ENCODE assay signal across 1 cellular context in the genomic region with DNA sequence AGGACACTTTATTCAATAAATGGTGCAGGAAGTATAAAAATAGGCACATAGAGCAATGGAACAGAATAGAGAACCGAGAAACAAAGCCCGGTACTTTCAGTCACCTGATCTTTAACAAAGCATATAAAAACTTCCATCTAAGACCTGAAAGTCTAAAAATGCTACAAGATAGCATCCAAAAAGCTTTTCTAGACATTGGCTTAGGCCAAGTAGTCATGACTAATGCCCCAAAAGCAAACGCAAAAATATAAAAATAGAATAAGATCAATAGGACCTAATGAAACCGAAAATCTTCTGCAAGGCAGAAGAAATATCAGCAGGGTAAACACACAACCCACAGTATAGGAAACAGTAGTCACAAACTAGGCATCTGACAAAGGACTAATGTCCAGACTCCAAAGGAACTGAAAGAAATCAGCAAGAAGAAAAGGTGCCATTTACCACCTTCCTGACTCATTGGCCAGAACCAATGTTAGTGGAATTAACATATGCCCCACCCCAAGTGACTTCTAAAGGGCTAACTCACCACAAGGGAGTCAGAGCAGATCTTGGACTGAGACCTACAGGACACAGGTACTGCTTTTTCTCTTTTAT.
TF ChIP-seq lines count a peak whose summit lies in the region.

No MANE protein-coding gene starts in this region.

TF ChIP-seq in WTC11, 78 proteins besides CTCF, POLR2A, EP300 and RAD21 (continued from another document):
- TF ChIP-seq, protein P1, sequence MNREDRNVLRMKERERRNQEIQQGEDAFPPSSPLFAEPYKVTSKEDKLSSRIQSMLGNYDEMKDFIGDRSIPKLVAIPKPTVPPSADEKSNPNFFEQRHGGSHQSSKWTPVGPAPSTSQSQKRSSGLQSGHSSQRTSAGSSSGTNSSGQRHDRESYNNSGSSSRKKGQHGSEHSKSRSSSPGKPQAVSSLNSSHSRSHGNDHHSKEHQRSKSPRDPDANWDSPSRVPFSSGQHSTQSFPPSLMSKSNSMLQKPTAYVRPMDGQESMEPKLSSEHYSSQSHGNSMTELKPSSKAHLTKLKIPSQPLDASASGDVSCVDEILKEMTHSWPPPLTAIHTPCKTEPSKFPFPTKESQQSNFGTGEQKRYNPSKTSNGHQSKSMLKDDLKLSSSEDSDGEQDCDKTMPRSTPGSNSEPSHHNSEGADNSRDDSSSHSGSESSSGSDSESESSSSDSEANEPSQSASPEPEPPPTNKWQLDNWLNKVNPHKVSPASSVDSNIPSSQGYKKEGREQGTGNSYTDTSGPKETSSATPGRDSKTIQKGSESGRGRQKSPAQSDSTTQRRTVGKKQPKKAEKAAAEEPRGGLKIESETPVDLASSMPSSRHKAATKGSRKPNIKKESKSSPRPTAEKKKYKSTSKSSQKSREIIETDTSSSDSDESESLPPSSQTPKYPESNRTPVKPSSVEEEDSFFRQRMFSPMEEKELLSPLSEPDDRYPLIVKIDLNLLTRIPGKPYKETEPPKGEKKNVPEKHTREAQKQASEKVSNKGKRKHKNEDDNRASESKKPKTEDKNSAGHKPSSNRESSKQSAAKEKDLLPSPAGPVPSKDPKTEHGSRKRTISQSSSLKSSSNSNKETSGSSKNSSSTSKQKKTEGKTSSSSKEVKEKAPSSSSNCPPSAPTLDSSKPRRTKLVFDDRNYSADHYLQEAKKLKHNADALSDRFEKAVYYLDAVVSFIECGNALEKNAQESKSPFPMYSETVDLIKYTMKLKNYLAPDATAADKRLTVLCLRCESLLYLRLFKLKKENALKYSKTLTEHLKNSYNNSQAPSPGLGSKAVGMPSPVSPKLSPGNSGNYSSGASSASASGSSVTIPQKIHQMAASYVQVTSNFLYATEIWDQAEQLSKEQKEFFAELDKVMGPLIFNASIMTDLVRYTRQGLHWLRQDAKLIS (CRISPR knock-in tag; IDR thresholded peaks at IDR 0.05; ENCODE audit: borderline replicate concordance): no peak
- TF ChIP-seq TP53 (CRISPR knock-in tag; IDR thresholded peaks at IDR 0.05) (no peak), ATF6 (CRISPR knock-in tag; IDR thresholded peaks at IDR 0.05) (no peak), JUN (CRISPR knock-in tag; IDR thresholded peaks at IDR 0.05) (no peak)
- TF ChIP-seq, protein P2, sequence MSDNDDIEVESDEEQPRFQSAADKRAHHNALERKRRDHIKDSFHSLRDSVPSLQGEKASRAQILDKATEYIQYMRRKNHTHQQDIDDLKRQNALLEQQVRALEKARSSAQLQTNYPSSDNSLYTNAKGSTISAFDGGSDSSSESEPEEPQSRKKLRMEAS (CRISPR knock-in tag; IDR thresholded peaks at IDR 0.05): no peak
- TF ChIP-seq, protein P3, sequence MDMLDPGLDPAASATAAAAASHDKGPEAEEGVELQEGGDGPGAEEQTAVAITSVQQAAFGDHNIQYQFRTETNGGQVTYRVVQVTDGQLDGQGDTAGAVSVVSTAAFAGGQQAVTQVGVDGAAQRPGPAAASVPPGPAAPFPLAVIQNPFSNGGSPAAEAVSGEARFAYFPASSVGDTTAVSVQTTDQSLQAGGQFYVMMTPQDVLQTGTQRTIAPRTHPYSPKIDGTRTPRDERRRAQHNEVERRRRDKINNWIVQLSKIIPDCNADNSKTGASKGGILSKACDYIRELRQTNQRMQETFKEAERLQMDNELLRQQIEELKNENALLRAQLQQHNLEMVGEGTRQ (CRISPR knock-in tag; IDR thresholded peaks at IDR 0.05): no peak
